ENCODE assay signal across 1 cellular context in genomic region chr12:23756416-23756815, GRCh38.
TF ChIP-seq lines count a peak whose summit lies in the region.

No MANE protein-coding gene starts in this region.

TF ChIP-seq in K562, 482 proteins besides CTCF, POLR2A, EP300 and RAD21:
- no peak for TF ChIP-seq ZNF609 (CRISPR knock-in tag; IDR thresholded peaks at IDR 0.05; ENCODE audit: borderline replicate concordance)
- no peak for TF ChIP-seq U2AF1 (optimal IDR thresholded peaks at IDR 0.05; ENCODE audit: low read depth, low read length)
- TF ChIP-seq GTF2E2 (tag; IDR thresholded peaks at IDR 0.05): no peak
- no peak for TF ChIP-seq BACH1 (tag; IDR thresholded peaks at IDR 0.05)
- no peak for TF ChIP-seq ZNF778 (CRISPR knock-in tag; IDR thresholded peaks at IDR 0.05)
- no peak for TF ChIP-seq KDM1A (IDR thresholded peaks at IDR 0.05)
- TF ChIP-seq HMGXB4 (CRISPR knock-in tag; IDR thresholded peaks at IDR 0.05): no peak
- TF ChIP-seq BMI1 (IDR thresholded peaks at IDR 0.05; ENCODE audit: low read length): no peak
- TF ChIP-seq TSC22D4 (tag; IDR thresholded peaks at IDR 0.05): no peak
- TF ChIP-seq KAT8 (IDR thresholded peaks at IDR 0.05; ENCODE audit: low read depth): no peak
- no peak for TF ChIP-seq ZBTB26 (CRISPR knock-in tag; IDR thresholded peaks at IDR 0.05)
- no peak for TF ChIP-seq SMAD2 (IDR thresholded peaks at IDR 0.05; ENCODE audit: low read depth, low read length)
- no peak for TF ChIP-seq PURB (CRISPR knock-in tag; IDR thresholded peaks at IDR 0.05; ENCODE audit: low read depth)
- no peak for TF ChIP-seq BCLAF1 (IDR thresholded peaks at IDR 0.05; ENCODE audit: borderline replicate concordance in 1 of 2, control insufficient read depth in 1 of 2, low read depth in 2 of 2, low read length in 1 of 2)
- no peak for TF ChIP-seq SAFB2 (IDR thresholded peaks at IDR 0.05; ENCODE audit: borderline replicate concordance, low read depth, low read length, severe bottlenecking)
- no peak for TF ChIP-seq KLF10 (CRISPR knock-in tag; IDR thresholded peaks at IDR 0.05)
- no peak for TF ChIP-seq MYC (IDR thresholded peaks at IDR 0.05; ENCODE audit: low read depth, low read length)
- no peak for TF ChIP-seq MYC (CRISPR knock-in tag; IDR thresholded peaks at IDR 0.05; ENCODE audit: borderline replicate concordance, low read depth)
- no peak for TF ChIP-seq CBFA2T2 (conservative IDR thresholded peaks at IDR 0.05)
- no peak for TF ChIP-seq HNRNPH1 (optimal IDR thresholded peaks at IDR 0.05; ENCODE audit: low read depth, low read length)
